1 cellular context compared by ENCODE assay signal in the genomic region with DNA sequence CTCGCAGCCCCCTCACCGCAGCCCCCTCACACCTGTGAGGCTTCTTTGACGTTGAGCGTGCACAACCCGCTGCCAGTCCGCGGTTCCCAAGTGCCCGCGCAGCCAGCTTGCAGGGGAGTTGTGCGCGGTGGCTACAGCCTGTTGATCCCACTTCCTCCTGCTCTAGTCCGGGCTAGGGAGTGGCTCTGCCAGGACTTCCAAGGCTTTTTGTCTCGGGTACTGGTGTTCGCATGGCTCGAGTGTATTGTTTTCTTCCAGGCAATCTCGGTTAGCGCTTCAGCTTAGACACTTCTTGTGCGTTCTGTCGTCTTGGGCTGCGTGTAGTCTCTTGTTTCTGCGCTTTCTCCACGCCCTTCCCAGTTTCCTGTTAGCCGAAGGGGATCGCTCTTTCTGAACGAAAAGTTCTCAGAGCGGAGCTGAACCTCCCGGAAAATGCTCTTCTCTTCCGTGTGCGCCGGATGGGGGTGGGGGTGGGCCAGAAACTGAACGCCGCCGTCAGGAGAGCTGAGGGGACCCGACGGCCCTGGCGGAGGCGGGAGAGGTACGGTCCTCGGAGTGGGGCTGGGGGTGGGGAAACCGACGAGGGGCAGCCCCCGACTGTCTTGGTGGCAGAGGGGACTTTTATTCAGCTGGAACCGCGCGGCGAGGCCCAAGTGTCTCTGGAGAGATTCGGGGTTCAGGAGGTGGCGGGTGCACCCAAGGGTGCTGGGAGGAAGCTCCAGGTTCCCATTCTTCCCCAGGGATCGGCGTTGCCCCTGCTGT.
TF ChIP-seq lines count a peak whose summit lies in the region.

No MANE protein-coding gene starts in this region.

TF ChIP-seq in HEK293, 187 proteins besides CTCF, POLR2A, EP300 and RAD21 (continued from another document and continues in another):
- TF ChIP-seq ZNF548 (tag by site-specific recombination; IDR thresholded peaks at IDR 0.05) (no peak), ZNF202 (tag by site-specific recombination; IDR thresholded peaks at IDR 0.05; ENCODE audit: borderline replicate concordance) (no peak), ZNF585B (tag by site-specific recombination; IDR thresholded peaks at IDR 0.05) (no peak), ZNF169 (tag by site-specific recombination; IDR thresholded peaks at IDR 0.05) (no peak), YY1 (tag by site-specific recombination; IDR thresholded peaks at IDR 0.05) (no peak), ZNF112 (tag by site-specific recombination; IDR thresholded peaks at IDR 0.05) (no peak), ZNF140 (tag by site-specific recombination; IDR thresholded peaks at IDR 0.05) (no peak), ZNF366 (tag by site-specific recombination; conservative IDR thresholded peaks at IDR 0.05) (peak; percentile 54; the same call in 1 of the 2 replicates), ZNF473 (tag by site-specific recombination; IDR thresholded peaks at IDR 0.05) (no peak), MYNN (tag by site-specific recombination; IDR thresholded peaks at IDR 0.05; ENCODE audit: borderline replicate concordance) (peak; percentile 94), ZNF560 (tag by site-specific recombination; IDR thresholded peaks at IDR 0.05; ENCODE audit: borderline replicate concordance) (no peak), SCRT1 (tag by site-specific recombination; IDR thresholded peaks at IDR 0.05; ENCODE audit: borderline replicate concordance) (peak; percentile 95), ZNF558 (tag by site-specific recombination; IDR thresholded peaks at IDR 0.05) (no peak), ZNF610 (tag by site-specific recombination; IDR thresholded peaks at IDR 0.05; ENCODE audit: borderline replicate concordance) (0 out of 2 replicates have a peak, but pooled peaks have one; percentile 32), ZNF354C (tag by site-specific recombination; IDR thresholded peaks at IDR 0.05; ENCODE audit: borderline replicate concordance, low read depth) (no peak), HOXA7 (CRISPR knock-in tag; IDR thresholded peaks at IDR 0.05; ENCODE audit: borderline replicate concordance) (no peak), ZNF114 (tag by site-specific recombination; IDR thresholded peaks at IDR 0.05) (no peak), ZBTB17 (tag by site-specific recombination; IDR thresholded peaks at IDR 0.05) (peak; percentile 87), ZNF426 (tag by site-specific recombination; IDR thresholded peaks at IDR 0.05) (no peak), ZNF394 (tag by site-specific recombination; IDR thresholded peaks at IDR 0.05; ENCODE audit: borderline replicate concordance) (no peak), ZNF2 (tag by site-specific recombination; IDR thresholded peaks at IDR 0.05) (no peak), ZNF23 (tag by site-specific recombination; IDR thresholded peaks at IDR 0.05; ENCODE audit: borderline replicate concordance) (no peak), ZNF843 (tag by site-specific recombination; IDR thresholded peaks at IDR 0.05) (no peak), ZNF157 (tag by site-specific recombination; IDR thresholded peaks at IDR 0.05) (no peak), ZFP37 (tag by site-specific recombination; IDR thresholded peaks at IDR 0.05) (0 out of 2 replicates have a peak, but pooled peaks have one; percentile 52), ZBTB8A (tag by site-specific recombination; IDR thresholded peaks at IDR 0.05) (0 out of 2 replicates have a peak, but pooled peaks have one; percentile 28)
- TF ChIP-seq, protein P1, sequence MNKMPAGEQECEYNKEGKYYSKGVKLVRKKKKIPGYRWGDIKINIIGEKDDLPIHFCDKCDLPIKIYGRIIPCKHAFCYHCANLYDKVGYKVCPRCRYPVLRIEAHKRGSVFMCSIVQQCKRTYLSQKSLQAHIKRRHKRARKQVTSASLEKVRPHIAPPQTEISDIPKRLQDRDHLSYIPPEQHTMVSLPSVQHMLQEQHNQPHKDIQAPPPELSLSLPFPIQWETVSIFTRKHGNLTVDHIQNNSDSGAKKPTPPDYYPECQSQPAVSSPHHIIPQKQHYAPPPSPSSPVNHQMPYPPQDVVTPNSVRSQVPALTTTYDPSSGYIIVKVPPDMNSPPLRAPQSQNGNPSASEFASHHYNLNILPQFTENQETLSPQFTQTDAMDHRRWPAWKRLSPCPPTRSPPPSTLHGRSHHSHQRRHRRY (tag by site-specific recombination; IDR thresholded peaks at IDR 0.05), result no peak
- TF ChIP-seq, protein P2, sequence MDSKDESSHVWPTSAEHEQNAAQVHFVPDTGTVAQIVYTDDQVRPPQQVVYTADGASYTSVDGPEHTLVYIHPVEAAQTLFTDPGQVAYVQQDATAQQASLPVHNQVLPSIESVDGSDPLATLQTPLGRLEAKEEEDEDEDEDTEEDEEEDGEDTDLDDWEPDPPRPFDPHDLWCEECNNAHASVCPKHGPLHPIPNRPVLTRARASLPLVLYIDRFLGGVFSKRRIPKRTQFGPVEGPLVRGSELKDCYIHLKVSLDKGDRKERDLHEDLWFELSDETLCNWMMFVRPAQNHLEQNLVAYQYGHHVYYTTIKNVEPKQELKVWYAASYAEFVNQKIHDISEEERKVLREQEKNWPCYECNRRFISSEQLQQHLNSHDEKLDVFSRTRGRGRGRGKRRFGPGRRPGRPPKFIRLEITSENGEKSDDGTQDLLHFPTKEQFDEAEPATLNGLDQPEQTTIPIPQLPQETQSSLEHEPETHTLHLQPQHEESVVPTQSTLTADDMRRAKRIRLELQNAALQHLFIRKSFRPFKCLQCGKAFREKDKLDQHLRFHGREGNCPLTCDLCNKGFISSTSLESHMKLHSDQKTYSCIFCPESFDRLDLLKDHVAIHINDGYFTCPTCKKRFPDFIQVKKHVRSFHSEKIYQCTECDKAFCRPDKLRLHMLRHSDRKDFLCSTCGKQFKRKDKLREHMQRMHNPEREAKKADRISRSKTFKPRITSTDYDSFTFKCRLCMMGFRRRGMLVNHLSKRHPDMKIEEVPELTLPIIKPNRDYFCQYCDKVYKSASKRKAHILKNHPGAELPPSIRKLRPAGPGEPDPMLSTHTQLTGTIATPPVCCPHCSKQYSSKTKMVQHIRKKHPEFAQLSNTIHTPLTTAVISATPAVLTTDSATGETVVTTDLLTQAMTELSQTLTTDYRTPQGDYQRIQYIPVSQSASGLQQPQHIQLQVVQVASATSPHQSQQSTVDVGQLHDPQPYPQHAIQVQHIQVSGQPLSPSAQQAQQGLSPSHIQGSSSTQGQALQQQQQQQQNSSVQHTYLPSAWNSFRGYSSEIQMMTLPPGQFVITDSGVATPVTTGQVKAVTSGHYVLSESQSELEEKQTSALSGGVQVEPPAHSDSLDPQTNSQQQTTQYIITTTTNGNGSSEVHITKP (tag by site-specific recombination; IDR thresholded peaks at IDR 0.05), result no peak
- TF ChIP-seq, protein P3, sequence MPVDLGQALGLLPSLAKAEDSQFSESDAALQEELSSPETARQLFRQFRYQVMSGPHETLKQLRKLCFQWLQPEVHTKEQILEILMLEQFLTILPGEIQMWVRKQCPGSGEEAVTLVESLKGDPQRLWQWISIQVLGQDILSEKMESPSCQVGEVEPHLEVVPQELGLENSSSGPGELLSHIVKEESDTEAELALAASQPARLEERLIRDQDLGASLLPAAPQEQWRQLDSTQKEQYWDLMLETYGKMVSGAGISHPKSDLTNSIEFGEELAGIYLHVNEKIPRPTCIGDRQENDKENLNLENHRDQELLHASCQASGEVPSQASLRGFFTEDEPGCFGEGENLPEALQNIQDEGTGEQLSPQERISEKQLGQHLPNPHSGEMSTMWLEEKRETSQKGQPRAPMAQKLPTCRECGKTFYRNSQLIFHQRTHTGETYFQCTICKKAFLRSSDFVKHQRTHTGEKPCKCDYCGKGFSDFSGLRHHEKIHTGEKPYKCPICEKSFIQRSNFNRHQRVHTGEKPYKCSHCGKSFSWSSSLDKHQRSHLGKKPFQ (tag by site-specific recombination; IDR thresholded peaks at IDR 0.05), result no peak
- TF ChIP-seq, protein P4, sequence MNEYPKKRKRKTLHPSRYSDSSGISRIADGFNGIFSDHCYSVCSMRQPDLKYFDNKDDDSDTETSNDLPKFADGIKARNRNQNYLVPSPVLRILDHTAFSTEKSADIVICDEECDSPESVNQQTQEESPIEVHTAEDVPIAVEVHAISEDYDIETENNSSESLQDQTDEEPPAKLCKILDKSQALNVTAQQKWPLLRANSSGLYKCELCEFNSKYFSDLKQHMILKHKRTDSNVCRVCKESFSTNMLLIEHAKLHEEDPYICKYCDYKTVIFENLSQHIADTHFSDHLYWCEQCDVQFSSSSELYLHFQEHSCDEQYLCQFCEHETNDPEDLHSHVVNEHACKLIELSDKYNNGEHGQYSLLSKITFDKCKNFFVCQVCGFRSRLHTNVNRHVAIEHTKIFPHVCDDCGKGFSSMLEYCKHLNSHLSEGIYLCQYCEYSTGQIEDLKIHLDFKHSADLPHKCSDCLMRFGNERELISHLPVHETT (tag by site-specific recombination; IDR thresholded peaks at IDR 0.05), result no peak
- TF ChIP-seq, protein P5, sequence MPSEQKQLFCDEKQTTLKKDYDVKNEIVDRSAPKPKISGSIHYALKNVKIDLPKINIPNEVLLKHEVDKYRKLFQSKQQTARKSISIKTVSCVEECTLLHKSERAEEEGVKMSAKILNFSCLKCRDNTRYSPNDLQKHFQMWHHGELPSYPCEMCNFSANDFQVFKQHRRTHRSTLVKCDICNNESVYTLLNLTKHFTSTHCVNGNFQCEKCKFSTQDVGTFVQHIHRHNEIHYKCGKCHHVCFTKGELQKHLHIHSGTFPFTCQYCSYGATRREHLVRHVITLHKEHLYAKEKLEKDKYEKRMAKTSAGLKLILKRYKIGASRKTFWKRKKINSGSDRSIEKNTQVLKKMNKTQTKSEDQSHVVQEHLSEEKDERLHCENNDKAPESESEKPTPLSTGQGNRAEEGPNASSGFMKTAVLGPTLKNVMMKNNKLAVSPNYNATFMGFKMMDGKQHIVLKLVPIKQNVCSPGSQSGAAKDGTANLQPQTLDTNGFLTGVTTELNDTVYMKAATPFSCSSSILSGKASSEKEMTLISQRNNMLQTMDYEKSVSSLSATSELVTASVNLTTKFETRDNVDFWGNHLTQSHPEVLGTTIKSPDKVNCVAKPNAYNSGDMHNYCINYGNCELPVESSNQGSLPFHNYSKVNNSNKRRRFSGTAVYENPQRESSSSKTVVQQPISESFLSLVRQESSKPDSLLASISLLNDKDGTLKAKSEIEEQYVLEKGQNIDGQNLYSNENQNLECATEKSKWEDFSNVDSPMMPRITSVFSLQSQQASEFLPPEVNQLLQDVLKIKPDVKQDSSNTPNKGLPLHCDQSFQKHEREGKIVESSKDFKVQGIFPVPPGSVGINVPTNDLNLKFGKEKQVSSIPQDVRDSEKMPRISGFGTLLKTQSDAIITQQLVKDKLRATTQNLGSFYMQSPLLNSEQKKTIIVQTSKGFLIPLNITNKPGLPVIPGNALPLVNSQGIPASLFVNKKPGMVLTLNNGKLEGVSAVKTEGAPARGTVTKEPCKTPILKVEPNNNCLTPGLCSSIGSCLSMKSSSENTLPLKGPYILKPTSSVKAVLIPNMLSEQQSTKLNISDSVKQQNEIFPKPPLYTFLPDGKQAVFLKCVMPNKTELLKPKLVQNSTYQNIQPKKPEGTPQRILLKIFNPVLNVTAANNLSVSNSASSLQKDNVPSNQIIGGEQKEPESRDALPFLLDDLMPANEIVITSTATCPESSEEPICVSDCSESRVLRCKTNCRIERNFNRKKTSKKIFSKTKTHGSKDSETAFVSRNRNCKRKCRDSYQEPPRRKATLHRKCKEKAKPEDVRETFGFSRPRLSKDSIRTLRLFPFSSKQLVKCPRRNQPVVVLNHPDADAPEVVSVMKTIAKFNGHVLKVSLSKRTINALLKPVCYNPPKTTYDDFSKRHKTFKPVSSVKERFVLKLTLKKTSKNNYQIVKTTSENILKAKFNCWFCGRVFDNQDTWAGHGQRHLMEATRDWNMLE (tag by site-specific recombination; conservative IDR thresholded peaks at IDR 0.05; ENCODE audit: low read depth), result no peak
- TF ChIP-seq, protein P6, sequence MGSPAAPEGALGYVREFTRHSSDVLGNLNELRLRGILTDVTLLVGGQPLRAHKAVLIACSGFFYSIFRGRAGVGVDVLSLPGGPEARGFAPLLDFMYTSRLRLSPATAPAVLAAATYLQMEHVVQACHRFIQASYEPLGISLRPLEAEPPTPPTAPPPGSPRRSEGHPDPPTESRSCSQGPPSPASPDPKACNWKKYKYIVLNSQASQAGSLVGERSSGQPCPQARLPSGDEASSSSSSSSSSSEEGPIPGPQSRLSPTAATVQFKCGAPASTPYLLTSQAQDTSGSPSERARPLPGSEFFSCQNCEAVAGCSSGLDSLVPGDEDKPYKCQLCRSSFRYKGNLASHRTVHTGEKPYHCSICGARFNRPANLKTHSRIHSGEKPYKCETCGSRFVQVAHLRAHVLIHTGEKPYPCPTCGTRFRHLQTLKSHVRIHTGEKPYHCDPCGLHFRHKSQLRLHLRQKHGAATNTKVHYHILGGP (tag by site-specific recombination; IDR thresholded peaks at IDR 0.05), result no peak
- TF ChIP-seq, protein P7, sequence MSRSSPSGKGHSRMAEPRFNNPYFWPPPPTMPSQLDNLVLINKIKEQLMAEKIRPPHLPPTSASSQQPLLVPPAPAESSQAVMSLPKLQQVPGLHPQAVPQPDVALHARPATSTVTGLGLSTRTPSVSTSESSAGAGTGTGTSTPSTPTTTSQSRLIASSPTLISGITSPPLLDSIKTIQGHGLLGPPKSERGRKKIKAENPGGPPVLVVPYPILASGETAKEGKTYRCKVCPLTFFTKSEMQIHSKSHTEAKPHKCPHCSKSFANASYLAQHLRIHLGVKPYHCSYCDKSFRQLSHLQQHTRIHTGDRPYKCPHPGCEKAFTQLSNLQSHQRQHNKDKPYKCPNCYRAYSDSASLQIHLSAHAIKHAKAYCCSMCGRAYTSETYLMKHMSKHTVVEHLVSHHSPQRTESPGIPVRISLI (tag by site-specific recombination; IDR thresholded peaks at IDR 0.05), result no peak
- TF ChIP-seq, protein P8, sequence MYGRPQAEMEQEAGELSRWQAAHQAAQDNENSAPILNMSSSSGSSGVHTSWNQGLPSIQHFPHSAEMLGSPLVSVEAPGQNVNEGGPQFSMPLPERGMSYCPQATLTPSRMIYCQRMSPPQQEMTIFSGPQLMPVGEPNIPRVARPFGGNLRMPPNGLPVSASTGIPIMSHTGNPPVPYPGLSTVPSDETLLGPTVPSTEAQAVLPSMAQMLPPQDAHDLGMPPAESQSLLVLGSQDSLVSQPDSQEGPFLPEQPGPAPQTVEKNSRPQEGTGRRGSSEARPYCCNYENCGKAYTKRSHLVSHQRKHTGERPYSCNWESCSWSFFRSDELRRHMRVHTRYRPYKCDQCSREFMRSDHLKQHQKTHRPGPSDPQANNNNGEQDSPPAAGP (tag by site-specific recombination; IDR thresholded peaks at IDR 0.05), result peak; percentile 65; the same call in 1 of the 2 replicates
- TF ChIP-seq, protein P9, sequence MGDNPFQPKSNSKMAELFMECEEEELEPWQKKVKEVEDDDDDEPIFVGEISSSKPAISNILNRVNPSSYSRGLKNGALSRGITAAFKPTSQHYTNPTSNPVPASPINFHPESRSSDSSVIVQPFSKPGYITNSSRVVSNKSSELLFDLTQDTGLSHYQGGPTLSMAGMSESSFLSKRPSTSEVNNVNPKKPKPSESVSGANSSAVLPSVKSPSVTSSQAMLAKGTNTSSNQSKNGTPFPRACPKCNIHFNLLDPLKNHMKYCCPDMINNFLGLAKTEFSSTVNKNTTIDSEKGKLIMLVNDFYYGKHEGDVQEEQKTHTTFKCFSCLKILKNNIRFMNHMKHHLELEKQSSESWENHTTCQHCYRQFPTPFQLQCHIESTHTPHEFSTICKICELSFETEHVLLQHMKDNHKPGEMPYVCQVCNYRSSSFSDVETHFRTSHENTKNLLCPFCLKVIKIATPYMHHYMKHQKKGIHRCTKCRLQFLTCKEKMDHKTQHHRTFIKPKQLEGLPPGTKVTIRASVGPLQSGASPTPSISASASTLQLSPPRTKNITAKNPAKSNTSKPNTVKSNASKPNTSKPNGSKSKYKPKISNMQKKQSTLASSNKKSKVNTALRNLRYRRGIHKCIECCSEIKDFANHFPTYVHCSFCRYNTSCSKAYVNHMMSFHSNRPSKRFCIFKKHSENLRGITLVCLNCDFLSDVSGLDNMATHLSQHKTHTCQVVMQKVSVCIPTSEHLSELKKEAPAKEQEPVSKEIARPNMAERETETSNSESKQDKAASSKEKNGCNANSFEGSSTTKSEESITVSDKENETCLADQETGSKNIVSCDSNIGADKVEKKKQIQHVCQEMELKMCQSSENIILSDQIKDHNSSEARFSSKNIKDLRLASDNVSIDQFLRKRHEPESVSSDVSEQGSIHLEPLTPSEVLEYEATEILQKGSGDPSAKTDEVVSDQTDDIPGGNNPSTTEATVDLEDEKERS (tag by site-specific recombination; IDR thresholded peaks at IDR 0.05), result no peak
